Comparison of ENCODE assay signal across 9 cellular contexts in genomic region chr17:34081269-34081668, GRCh38.
DNase-seq lines count a peak whose midpoint lies in the region; ATAC-seq, FAIRE-seq and TF ChIP-seq lines count a peak whose summit lies in the region.
"Had no signal": no experiment of that assay in that cellular context is flagged by ENCODE, and none has a peak within 500 bp of the region (broad histone marks: within the 10 kb centered on the region; RNA-seq: fewer than 3 reads in every experiment).

No MANE protein-coding gene starts in this region.

- no peaks in the 10 kb centered on the region for H3K9me3 ChIP-seq in HEK293 (ENCODE audit: control insufficient read depth, insufficient read depth, low read depth, low read length)
- no peaks in the 10 kb centered on the region for H3K9me3 ChIP-seq in SK-N-MC (ENCODE audit: low read depth, low read length)
- H3K9me3 ChIP-seq in keratinocyte (ENCODE audit: control insufficient read depth, low read depth, low read length), result no peaks in the 10 kb centered on the region

- H3K27ac ChIP-seq in HEK293 (ENCODE audit: extremely low read depth, low read depth, low read length) (no peak overlapping the region), SK-N-MC (no peak overlapping the region), keratinocyte (ENCODE audit: control insufficient read depth, insufficient read depth, low read length) (no peak overlapping the region)

- H4K20me1 ChIP-seq in keratinocyte (ENCODE audit: control insufficient read depth, extremely low read depth, insufficient read depth, low read length), result no peaks in the 10 kb centered on the region

- H3K9ac ChIP-seq in SK-N-MC (ENCODE audit: insufficient read length), result no peak overlapping the region
- no peak overlapping the region for H3K9ac ChIP-seq in keratinocyte (ENCODE audit: control insufficient read depth, extremely low read depth, insufficient read depth, low read length)

- intact Hi-C loops in CD14-positive monocyte (cut with micrococcal nuclease), result no loop called here

- H3K9me1 ChIP-seq in keratinocyte (ENCODE audit: control insufficient read depth, extremely low read depth, insufficient read depth, low read length), result no peaks in the 10 kb centered on the region

- dilution Hi-C loops in keratinocyte (cut with MboI; ENCODE audit: extremely low pct_ligation_motif_present, low sequenced_read_pairs), result no loop called here

- H3K79me2 ChIP-seq in keratinocyte (ENCODE audit: control insufficient read depth, insufficient read depth, low read length), result no peaks in the 10 kb centered on the region

- no peaks in the 10 kb centered on the region for H3K27me3 ChIP-seq in keratinocyte (ENCODE audit: control insufficient read depth, extremely low read depth, insufficient read depth, low read length)

- FAIRE-seq in keratinocyte (lab: Jason Lieb, UNC), result no peak

- TF ChIP-seq CTCF in CD14-positive monocyte (IDR thresholded peaks at IDR 0.05), result peak; percentile 26
- no peak for TF ChIP-seq CTCF in HEK293 (tag by site-specific recombination; IDR thresholded peaks at IDR 0.05)
- TF ChIP-seq CTCF in keratinocyte (optimal IDR thresholded peaks at IDR 0.05 in 1 of 3, IDR thresholded peaks at IDR 0.05 in 1 of 3, conservative IDR thresholded peaks at IDR 0.05 in 1 of 3; ENCODE audit: extremely low read depth in 1 of 3, insufficient read depth in 2 of 3, low read length in 3 of 3), result peak; percentile 23 to 60 (median 42)

- DNase-seq in CD14-positive monocyte (ENCODE audit: low spot score) (no peak), SK-N-MC (ENCODE audit: low read depth, low spot score) (peak; percentile 3), keratinocyte (ENCODE audit: low read depth, low spot score) (no peak), superior temporal gyrus (ENCODE audit: extremely low spot score) (no peak), hypothalamus (lab: John Stamatoyannopoulos, UW) (no peak), occipital lobe (lab: John Stamatoyannopoulos, UW) (no peak)
- no peak for DNase-seq in natural killer cell treated with Interleukin-12 subunit alpha and Interleukin-12 subunit beta and Interleukin-15 and Interleukin-18, amount 100 ng/mL, for 72 hours (ENCODE audit: low spot score)
- DNase-seq: NCI-H510A had no signal

- H3K36me3 ChIP-seq in HEK293 (ENCODE audit: control insufficient read depth in 2 of 2, insufficient read depth in 1 of 2, low read length in 2 of 2) (no peaks in the 10 kb centered on the region), SK-N-MC (ENCODE audit: insufficient read depth, low read length) (no peaks in the 10 kb centered on the region), keratinocyte (ENCODE audit: control insufficient read depth in 2 of 2, extremely low read depth in 1 of 2, insufficient read depth in 2 of 2, low read length in 2 of 2) (no peaks in the 10 kb centered on the region)

- no peak overlapping the region for H3K4me3 Mint-ChIP-seq in CD14-positive monocyte
- no peak overlapping the region for H3K4me3 Mint-ChIP-seq in natural killer cell treated with Interleukin-12 subunit alpha and Interleukin-12 subunit beta and Interleukin-15 and Interleukin-18, amount 100 ng/mL, for 72 hours

- H3K4me1 ChIP-seq in HEK293 (ENCODE audit: control insufficient read depth, insufficient read depth, low read length) (no peaks in the 10 kb centered on the region), keratinocyte (ENCODE audit: control insufficient read depth, extremely low read depth, insufficient read depth, low read length) (no peaks in the 10 kb centered on the region)

- no peak overlapping the region for H3K27ac Mint-ChIP-seq in CD14-positive monocyte
- no peak overlapping the region for H3K27ac Mint-ChIP-seq in natural killer cell treated with Interleukin-12 subunit alpha and Interleukin-12 subunit beta and Interleukin-15 and Interleukin-18, amount 100 ng/mL, for 72 hours

- H2AFZ ChIP-seq in keratinocyte (ENCODE audit: control insufficient read depth, low read length), result no peak overlapping the region

- CTCF ChIA-PET in HEK293 (lab: Yijun Ruan, JAX), result interaction anchor here (0.6 to 3.0 kb wide), 12 partner anchors 11 to 316 kb away, joined by 3 to 22 read pairs (median 3); no protein-coding TSS in a partner anchor

- no peaks in the 10 kb centered on the region for H3K4me1 Mint-ChIP-seq in CD14-positive monocyte
- H3K4me1 Mint-ChIP-seq in natural killer cell treated with Interleukin-12 subunit alpha and Interleukin-12 subunit beta and Interleukin-15 and Interleukin-18, amount 100 ng/mL, for 72 hours (ENCODE audit: low read depth in 2 of 2), result no peaks in the 10 kb centered on the region

- no peak for ATAC-seq in natural killer cell treated with Interleukin-12 subunit alpha and Interleukin-12 subunit beta and Interleukin-15 and Interleukin-18, amount 100 ng/mL, for 72 hours

- H3K27me3 Mint-ChIP-seq in CD14-positive monocyte (ENCODE audit: low read depth in 3 of 3), result peaks cover 3 to 8% (median 4%) of the 10 kb centered on the region in 3 donors
- peaks cover 13 to 18% of the 10 kb centered on the region in 2 donors for H3K27me3 Mint-ChIP-seq in natural killer cell treated with Interleukin-12 subunit alpha and Interleukin-12 subunit beta and Interleukin-15 and Interleukin-18, amount 100 ng/mL, for 72 hours

- POLR2A ChIA-PET in HEK293 (lab: Yijun Ruan, JAX), result interaction anchor here (0.6 kb wide), 1 partner anchor 150 kb away, joined by 5 read pairs; no protein-coding TSS in a partner anchor

- H3K4me3 ChIP-seq in HEK293 (ENCODE audit: low read depth, low read length) (no peak overlapping the region), SK-N-MC (no peak overlapping the region), keratinocyte (ENCODE audit: control insufficient read depth in 2 of 3, extremely low read depth in 1 of 3, insufficient read depth in 2 of 3, low read depth in 1 of 3, low read length in 3 of 3) (no peak overlapping the region)

- H3K4me2 ChIP-seq in keratinocyte (ENCODE audit: control insufficient read depth, extremely low read depth, insufficient read depth, low read depth, low read length), result no peak overlapping the region

- peaks cover 0 to 5% (median 0%) of the 10 kb centered on the region in 7 donors for H3K9me3 Mint-ChIP-seq in CD14-positive monocyte
- no peaks in the 10 kb centered on the region for H3K9me3 Mint-ChIP-seq in natural killer cell treated with Interleukin-12 subunit alpha and Interleukin-12 subunit beta and Interleukin-15 and Interleukin-18, amount 100 ng/mL, for 72 hours

- no peaks in the 10 kb centered on the region for H3K36me3 Mint-ChIP-seq in CD14-positive monocyte
- no peaks in the 10 kb centered on the region for H3K36me3 Mint-ChIP-seq in natural killer cell treated with Interleukin-12 subunit alpha and Interleukin-12 subunit beta and Interleukin-15 and Interleukin-18, amount 100 ng/mL, for 72 hours

TF ChIP-seq in HEK293, 187 proteins besides CTCF, POLR2A, EP300 and RAD21:
- TF ChIP-seq ZNF473 (tag by site-specific recombination; IDR thresholded peaks at IDR 0.05) (no peak), ZNF654 (tag by site-specific recombination; IDR thresholded peaks at IDR 0.05; ENCODE audit: low read depth) (peak; percentile 7; the same call in 1 of the 2 replicates)
